ENCODE assay signal across 1 cellular context in the genomic region with DNA sequence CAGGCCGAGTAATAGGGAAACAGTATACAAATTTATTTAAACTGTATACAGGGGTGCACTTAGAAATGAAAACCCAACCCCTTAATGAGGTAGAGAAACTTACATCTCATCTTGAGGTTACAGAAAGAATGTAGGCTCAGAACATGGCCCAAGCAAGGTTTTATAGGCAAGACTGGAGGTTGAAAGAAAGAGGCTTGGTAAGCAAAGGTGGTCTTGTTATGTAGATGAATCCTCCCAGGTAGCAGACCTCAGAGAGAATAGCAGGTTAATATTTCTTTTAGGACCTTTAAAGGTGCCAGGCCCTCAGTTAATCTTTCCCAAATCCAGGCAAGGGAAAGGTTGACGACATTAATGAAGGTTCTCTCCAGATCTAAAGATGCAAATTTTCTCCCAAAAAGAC.
TF ChIP-seq lines count a peak whose summit lies in the region.

No MANE protein-coding gene starts in this region.

TF ChIP-seq in H1, 55 proteins besides CTCF, POLR2A, EP300 and RAD21 (continued from another document):
- TF ChIP-seq, protein P1, sequence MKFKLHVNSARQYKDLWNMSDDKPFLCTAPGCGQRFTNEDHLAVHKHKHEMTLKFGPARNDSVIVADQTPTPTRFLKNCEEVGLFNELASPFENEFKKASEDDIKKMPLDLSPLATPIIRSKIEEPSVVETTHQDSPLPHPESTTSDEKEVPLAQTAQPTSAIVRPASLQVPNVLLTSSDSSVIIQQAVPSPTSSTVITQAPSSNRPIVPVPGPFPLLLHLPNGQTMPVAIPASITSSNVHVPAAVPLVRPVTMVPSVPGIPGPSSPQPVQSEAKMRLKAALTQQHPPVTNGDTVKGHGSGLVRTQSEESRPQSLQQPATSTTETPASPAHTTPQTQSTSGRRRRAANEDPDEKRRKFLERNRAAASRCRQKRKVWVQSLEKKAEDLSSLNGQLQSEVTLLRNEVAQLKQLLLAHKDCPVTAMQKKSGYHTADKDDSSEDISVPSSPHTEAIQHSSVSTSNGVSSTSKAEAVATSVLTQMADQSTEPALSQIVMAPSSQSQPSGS (IDR thresholded peaks at IDR 0.05; ENCODE audit: low read length), result no peak
- TF ChIP-seq CTBP2 (IDR thresholded peaks at IDR 0.05; ENCODE audit: borderline replicate concordance, insufficient read depth, insufficient read length, low read length) (no peak), SRF (IDR thresholded peaks at IDR 0.05; ENCODE audit: low read depth, low read length) (no peak), ZNF274 (IDR thresholded peaks at IDR 0.05; ENCODE audit: borderline replicate concordance, extremely low read depth, low read length) (no peak), CHD1 (IDR thresholded peaks at IDR 0.05; ENCODE audit: low read depth, low read length) (no peak), PHF8 (conservative IDR thresholded peaks at IDR 0.05; ENCODE audit: low read depth, low read length) (no peak), SUZ12 (IDR thresholded peaks at IDR 0.05; ENCODE audit: low read length) (no peak), POLR2AphosphoS5 (IDR thresholded peaks at IDR 0.05; ENCODE audit: low read depth, low read length) (no peak), CREB1 (IDR thresholded peaks at IDR 0.05) (no peak), NANOG (IDR thresholded peaks at IDR 0.05; ENCODE audit: insufficient read depth, low read depth, low read length, poor library complexity, severe bottlenecking) (no peak)
